8 cellular contexts compared by ENCODE assay signal in genomic region chr1:228139931-228140723, GRCh38. TPM values are rescaled to one million over a fixed set of nuclear protein-coding genes. Genes with fewer than 3 reads are reported as not detected.
DNase-seq lines count a peak whose midpoint lies in the region; ATAC-seq and TF ChIP-seq lines count a peak whose summit lies in the region.

Gene GUK1 (plus strand): TSS chr1:228140279. CDS start chr1:228140303, 24 bp downstream.

- TF ChIP-seq CTCF in coronary artery (IDR thresholded peaks at IDR 0.05): no peak

- H3K27me3 Mint-ChIP-seq in activated CD4-positive, alpha-beta T cell treated with anti-CD3 and anti-CD28 coated beads, Interleukin-2, amount 10 ng/mL, durations not matched to agents 24 days and 14 days: peaks cover 28% of the 10 kb centered on the region

- peaks cover 62 to 75% (median 68%) of the 10 kb centered on the region in 10 experiments for H3K4me1 ChIP-seq in BLaER1 treated with 17β-estradiol and CSF1 and Interleukin-3, amounts not matched to agents 10 nM and 100 nM

- H3K36me3 Mint-ChIP-seq in activated CD4-positive, alpha-beta T cell treated with anti-CD3 and anti-CD28 coated beads, Interleukin-2, amount 10 ng/mL, durations not matched to agents 24 days and 14 days (ENCODE audit: low read depth): peaks cover 25% of the 10 kb centered on the region

- H3K9ac ChIP-seq in BLaER1 treated with 17β-estradiol and CSF1 and Interleukin-3, amounts not matched to agents 10 nM and 100 nM: peak within 1 kb of the TSS; percentile 83 to 94 (median 90)

- H3K4me3 Mint-ChIP-seq in activated CD4-positive, alpha-beta T cell treated with anti-CD3 and anti-CD28 coated beads, Interleukin-2, amount 10 ng/mL, durations not matched to agents 24 days and 14 days: peak within 1 kb of the TSS; percentile 98

- peak within 1 kb of the TSS; percentile 83 to 100 (median 94) for H3K4me3 ChIP-seq in BLaER1 treated with 17β-estradiol and CSF1 and Interleukin-3, amounts not matched to agents 10 nM and 100 nM
- H3K4me3 ChIP-seq in coronary artery: peak within 1 kb of the TSS; percentile 99

- DNase-seq in NCI-H526 treated with DMSO at 0.1 percent for 48 hours (lab: John Stamatoyannopoulos, UW) (peak; percentile 93), coronary artery (ENCODE audit: low spot score) (peak; percentile 100)
- peak; percentile 100 for DNase-seq in activated CD4-positive, alpha-beta T cell treated with anti-CD3 and anti-CD28 coated beads, Interleukin-2, amount 10 ng/mL, durations not matched to agents 24 days and 14 days
- DNase-seq in stimulated activated CD4-positive, alpha-beta T cell treated with anti-CD3 and anti-CD28 coated beads, Interleukin-1b, Interleukin-23, amount 100 ng/mL, for 4 hours (ENCODE audit: low read depth in 2 of 2): peak; percentile 99

- peak within 1 kb of the TSS; percentile 97 for H3K27ac Mint-ChIP-seq in activated CD4-positive, alpha-beta T cell treated with anti-CD3 and anti-CD28 coated beads, Interleukin-2, amount 10 ng/mL, durations not matched to agents 24 days and 14 days

- peaks cover 26% of the 10 kb centered on the region for H3K4me1 Mint-ChIP-seq in activated CD4-positive, alpha-beta T cell treated with anti-CD3 and anti-CD28 coated beads, Interleukin-2, amount 10 ng/mL, durations not matched to agents 24 days and 14 days

- no peaks in the 10 kb centered on the region for H3K9me3 Mint-ChIP-seq in activated CD4-positive, alpha-beta T cell treated with anti-CD3 and anti-CD28 coated beads, Interleukin-2, amount 10 ng/mL, durations not matched to agents 24 days and 14 days

- ATAC-seq in GM19328 (IDR thresholded peaks at IDR 0.05; ENCODE audit: unreplicated experiment) (peak; percentile 91), HG03520 (IDR thresholded peaks at IDR 0.05; ENCODE audit: unreplicated experiment) (peak; percentile 94)

- H4K20me1 ChIP-seq in BLaER1 treated with 17β-estradiol and CSF1 and Interleukin-3, amounts not matched to agents 10 nM and 100 nM: peaks cover 41 to 50% (median 48%) of the 10 kb centered on the region in 11 experiments

- H3K4me2 ChIP-seq in BLaER1 treated with 17β-estradiol and CSF1 and Interleukin-3, amounts not matched to agents 10 nM and 100 nM: peak within 1 kb of the TSS; percentile 93 to 100 (median 99)

- H3K27ac ChIP-seq in BLaER1 treated with 17β-estradiol and CSF1 and Interleukin-3, amounts not matched to agents 10 nM and 100 nM: peak within 1 kb of the TSS; percentile 78 to 93 (median 86)
- H3K27ac ChIP-seq in coronary artery (peak within 1 kb of the TSS; percentile 98 to 99), layer of hippocampus (ENCODE audit: low read depth, low read length) (peak within 1 kb of the TSS; percentile 97)

- H3K9me3 ChIP-seq in BLaER1 treated with 17β-estradiol and CSF1 and Interleukin-3, amounts not matched to agents 10 nM and 100 nM (replicated peaks in 1 of 11): no peaks in the 10 kb centered on the region

- no peaks in the 10 kb centered on the region for H3K27me3 ChIP-seq in BLaER1 treated with 17β-estradiol and CSF1 and Interleukin-3, amounts not matched to agents 10 nM and 100 nM
- no peaks in the 10 kb centered on the region for H3K27me3 ChIP-seq in layer of hippocampus (ENCODE audit: control insufficient read depth, insufficient read depth, low read length)

- H3K36me3 ChIP-seq in BLaER1 treated with 17β-estradiol and CSF1 and Interleukin-3, amounts not matched to agents 10 nM and 100 nM: peaks cover 0 to 20% (median 4%) of the 10 kb centered on the region in 11 experiments; a peak in 13 of 22 replicates

- intact Hi-C loops in activated CD4-positive, alpha-beta T cell treated with anti-CD3 and anti-CD28 coated beads, Interleukin-2, amount 10 ng/mL, durations not matched to agents 24 days and 14 days (cut with micrococcal nuclease): loop anchor here (1.0 to 5.0 kb wide), 11 partner anchors 9 to 405 kb away; partner anchors contain the start of genes ARF1, C1orf35, JMJD4 and MRPL55

RNA-seq across cellular contexts. Expression of gene GUK1, which starts in this region (rescaled TPM):
- 211 and 222 TPM in 2 replicates for total RNA-seq in activated CD4-positive, alpha-beta T cell treated with anti-CD3 and anti-CD28 coated beads, Interleukin-2, amount 10 ng/mL, durations not matched to agents 24 days and 14 days

Comparison
In these comparisons a context has a peak if more than half of its experiments do, and no peak if none do; other contexts are left out.
1. Peak in every context shown above with its lines: DNase-seq, ATAC-seq, H3K4me3 ChIP-seq and H3K27ac ChIP-seq.